Comparison of ENCODE assay signal across 9 cellular contexts in genomic region chr11:100925935-100926334, GRCh38.
DNase-seq lines count a peak whose midpoint lies in the region; ATAC-seq and TF ChIP-seq lines count a peak whose summit lies in the region.
"Had no signal": no experiment of that assay in that cellular context is flagged by ENCODE, and none has a peak within 500 bp of the region (broad histone marks: within the 10 kb centered on the region; RNA-seq: fewer than 3 reads in every experiment).

No MANE protein-coding gene starts in this region.

- H3K9me3 ChIP-seq in OCI-LY3 (ENCODE audit: insufficient read depth, low read length): no peaks in the 10 kb centered on the region
- H3K9me3 ChIP-seq in Caco-2: no peaks in the 10 kb centered on the region

- H3K79me2 ChIP-seq in OCI-LY3 (ENCODE audit: low read length): no peaks in the 10 kb centered on the region
- H3K79me2 ChIP-seq: hepatocyte had no signal

- POLR2A ChIA-PET in Caco-2 (lab: Charles Lee): no interaction called here

- CTCF ChIA-PET in Caco-2 (lab: Charles Lee): interaction anchor here (0.6 to 0.9 kb wide), 2 partner anchors 58 to 296 kb away, joined by 3 to 4 read pairs; no protein-coding TSS in a partner anchor

- DNase-seq in osteocyte (ENCODE audit: extremely low spot score, unreplicated experiment) (no peak), omental fat pad (ENCODE audit: low spot score) (no peak), Caco-2 (no peak), pons (ENCODE audit: low spot score) (no peak), NCI-H748 treated with DMSO at 0.1 percent for 48 hours (lab: John Stamatoyannopoulos, UW) (no peak)

- ATAC-seq in GM19025 (IDR thresholded peaks at IDR 0.05; ENCODE audit: low read depth, unreplicated experiment) (peak; percentile 69), HG02884 (IDR thresholded peaks at IDR 0.05; ENCODE audit: unreplicated experiment) (peak; percentile 86), omental fat pad (ENCODE audit: low FRiP score) (no peak)

- peaks cover under 1% of the 10 kb centered on the region for H3K36me3 Mint-ChIP-seq in osteocyte (ENCODE audit: unreplicated experiment)
- H3K36me3 Mint-ChIP-seq in Caco-2 (ENCODE audit: insufficient read depth, unreplicated experiment): no peaks in the 10 kb centered on the region

- H3K36me3 ChIP-seq in OCI-LY3 (replicated peaks; ENCODE audit: low read depth, low read length) (no peaks in the 10 kb centered on the region), Caco-2 (ENCODE audit: control insufficient read depth, insufficient read depth, low read length) (no peaks in the 10 kb centered on the region)

- intact Hi-C loops in Caco-2 (cut with micrococcal nuclease; ENCODE audit: unreplicated experiment): no loop called here

- H3K4me3 ChIP-seq in OCI-LY3 (ENCODE audit: low read length): no peak overlapping the region
- no peak overlapping the region for H3K4me3 ChIP-seq in Caco-2 (ENCODE audit: low read depth, low read length)
- H3K4me3 ChIP-seq: hepatocyte had no signal

- peak overlapping the region; percentile 62 for H3K27ac Mint-ChIP-seq in osteocyte (ENCODE audit: unreplicated experiment)
- no peak overlapping the region for H3K27ac Mint-ChIP-seq in Caco-2 (ENCODE audit: unreplicated experiment)

- H3K4me1 Mint-ChIP-seq in osteocyte (ENCODE audit: unreplicated experiment) (peaks cover 40% of the 10 kb centered on the region), Caco-2 (ENCODE audit: low read depth, unreplicated experiment) (peaks cover 18% of the 10 kb centered on the region)

- no peak overlapping the region for H3K9ac ChIP-seq in OCI-LY3 (ENCODE audit: low read length)

- no TSS peak for BruUV-seq in Caco-2 (replicated peaks; lab: Mats Ljungman, UMichigan)

- H3K4me3 Mint-ChIP-seq in osteocyte (ENCODE audit: unreplicated experiment) (no peak overlapping the region), Caco-2 (ENCODE audit: unreplicated experiment) (no peak overlapping the region)

- H3K27me3 Mint-ChIP-seq in osteocyte (ENCODE audit: unreplicated experiment): no peaks in the 10 kb centered on the region
- H3K27me3 Mint-ChIP-seq in Caco-2 (ENCODE audit: insufficient read depth, unreplicated experiment): no peaks in the 10 kb centered on the region

- TF ChIP-seq CTCF in OCI-LY3 (IDR thresholded peaks at IDR 0.05; ENCODE audit: low read depth, low read length) (no peak), osteocyte (IDR thresholded peaks at IDR 0.05) (no peak), omental fat pad (IDR thresholded peaks at IDR 0.05) (no peak), Caco-2 (IDR thresholded peaks at IDR 0.05; ENCODE audit: insufficient read depth in 1 of 2, low read depth in 1 of 2, low read length in 1 of 2, severe bottlenecking in 1 of 2, unreplicated experiment in 1 of 2) (no peak)

- peaks cover 16% of the 10 kb centered on the region; the same call in 1 of the 2 replicates for H4K20me1 ChIP-seq in OCI-LY3 (ENCODE audit: insufficient read depth, low read length)

- H3K27ac ChIP-seq in OCI-LY3 (ENCODE audit: low read length): no peak overlapping the region
- H3K27ac ChIP-seq: hepatocyte had no signal

- H3K9me3 Mint-ChIP-seq in osteocyte (ENCODE audit: unreplicated experiment) (no peaks in the 10 kb centered on the region), Caco-2 (ENCODE audit: unreplicated experiment) (no peaks in the 10 kb centered on the region)

- H3K4me2 ChIP-seq in OCI-LY3 (ENCODE audit: low read length): peak overlapping the region; percentile 30; the same call in 1 of the 2 replicates
- H3K4me2 ChIP-seq: hepatocyte had no signal

- H2AFZ ChIP-seq in OCI-LY3 (ENCODE audit: low read depth, low read length): no peak overlapping the region
- H2AFZ ChIP-seq: hepatocyte had no signal

- H3K4me1 ChIP-seq in OCI-LY3 (ENCODE audit: low read length) (peaks cover 22% of the 10 kb centered on the region), Caco-2 (peaks cover 31% of the 10 kb centered on the region)

- H3K27me3 ChIP-seq in OCI-LY3 (ENCODE audit: low read depth, low read length): peaks cover 9% of the 10 kb centered on the region; the same call in 1 of the 2 replicates
- H3K27me3 ChIP-seq in Caco-2 (replicated peaks; ENCODE audit: control insufficient read depth, insufficient read depth, low read length): no peaks in the 10 kb centered on the region
- H3K27me3 ChIP-seq: hepatocyte had no signal
